ENCODE assay signal across 13 cellular contexts in the genomic region with DNA sequence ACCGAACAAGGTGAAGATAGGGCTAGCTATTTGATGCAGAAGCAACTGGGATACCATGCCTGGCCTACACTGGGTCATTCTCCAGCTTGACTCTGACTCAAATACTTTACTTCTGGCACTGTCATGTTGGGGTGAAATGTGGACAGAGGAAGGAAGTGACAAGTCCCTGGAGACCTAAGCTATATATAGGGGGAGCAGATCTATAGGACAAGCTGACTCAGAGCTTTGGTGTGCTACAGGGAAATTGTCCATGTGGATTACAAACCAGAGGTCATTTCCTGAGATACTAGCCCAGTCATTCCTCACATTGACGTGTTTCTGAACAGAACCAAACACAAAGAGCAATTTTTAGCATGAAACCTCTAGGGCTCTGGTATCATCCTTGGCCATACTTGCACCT.
DNase-seq lines count a peak whose midpoint lies in the region; TF ChIP-seq lines count a peak whose summit lies in the region.
"Had no signal": no experiment of that assay in that cellular context is flagged by ENCODE, and none has a peak within 500 bp of the region (broad histone marks: within the 10 kb centered on the region; RNA-seq: fewer than 3 reads in every experiment).

No MANE protein-coding gene starts in this region.

- H3K4me3 ChIP-seq in breast epithelium (no peak overlapping the region), choroid plexus epithelial cell (ENCODE audit: low read depth, low read length) (no peak overlapping the region), trophoblast cell (ENCODE audit: low read depth, low read length) (no peak overlapping the region)
- H3K4me3 ChIP-seq: GM23338, skin epidermis had no signal

- H3K4me1 ChIP-seq in breast epithelium (no peaks in the 10 kb centered on the region), trophoblast cell (ENCODE audit: control insufficient read depth in 1 of 2, insufficient read depth in 2 of 2, low read length in 2 of 2) (no peaks in the 10 kb centered on the region)

- H2BK12ac ChIP-seq in trophoblast cell (ENCODE audit: low read length) = no peak overlapping the region

- no peak overlapping the region for H3K14ac ChIP-seq in trophoblast cell (ENCODE audit: low read length)

- no peak overlapping the region for H3K27ac Mint-ChIP-seq in MCF 10A (ENCODE audit: low read depth, unreplicated experiment)
- H3K27ac Mint-ChIP-seq: GM23338 had no signal

- no peak overlapping the region for H3K27ac ChIP-seq in breast epithelium
- no peak overlapping the region for H3K27ac ChIP-seq in trophoblast cell (ENCODE audit: low read depth, low read length)
- H3K27ac ChIP-seq: skin epidermis had no signal

- H2BK120ac ChIP-seq in trophoblast cell (ENCODE audit: insufficient read depth, low read length, poor library complexity) = no peak overlapping the region

- no peaks in the 10 kb centered on the region for H3K79me2 ChIP-seq in trophoblast cell (ENCODE audit: control insufficient read depth, insufficient read depth, low read length, poor library complexity)

- H2AK5ac ChIP-seq in trophoblast cell (ENCODE audit: low read length) = no peak overlapping the region

- peaks cover 2% of the 10 kb centered on the region for H3K4me1 Mint-ChIP-seq in MCF 10A (ENCODE audit: insufficient read depth, unreplicated experiment)
- H3K4me1 Mint-ChIP-seq: GM23338 had no signal

- no peaks in the 10 kb centered on the region for H3K27me3 Mint-ChIP-seq in MCF 10A (ENCODE audit: insufficient read depth, unreplicated experiment)

- TF ChIP-seq CTCF in MCF 10A (IDR thresholded peaks at IDR 0.05; ENCODE audit: unreplicated experiment) (no peak), breast epithelium (IDR thresholded peaks at IDR 0.05) (no peak), choroid plexus epithelial cell (conservative IDR thresholded peaks at IDR 0.05; ENCODE audit: low read depth, low read length) (no peak)

- no peaks in the 10 kb centered on the region for H3K36me3 Mint-ChIP-seq in MCF 10A (ENCODE audit: insufficient read depth, unreplicated experiment)

- H3K27me3 ChIP-seq in breast epithelium (no peaks in the 10 kb centered on the region), trophoblast cell (ENCODE audit: insufficient read depth, low read length) (no peaks in the 10 kb centered on the region)

- no peaks in the 10 kb centered on the region for H3K79me1 ChIP-seq in trophoblast cell (ENCODE audit: low read length)

- DNase-seq in MCF 10A (ENCODE audit: unreplicated experiment) = peak; percentile 78
- DNase-seq in breast epithelium (ENCODE audit: low spot score in 2 of 2) = no peak
- DNase-seq in M059J (ENCODE audit: low read depth) = peak; percentile 15
- DNase-seq in choroid plexus epithelial cell (ENCODE audit: low read depth) = peak; percentile 59
- no peak for DNase-seq in NCI-H1092 treated with DMSO at 0.1 percent for 48 hours (lab: John Stamatoyannopoulos, UW)
- DNase-seq in DMS79 treated with DMSO at 0.1 percent for 48 hours (lab: John Stamatoyannopoulos, UW) = no peak
- DNase-seq in DMS53 treated with DMSO at 0.1 percent for 48 hours (lab: John Stamatoyannopoulos, UW; ENCODE audit: unreplicated experiment) = no peak
- DNase-seq in trophoblast cell = no peak
- DNase-seq: ACHN; activated CD8-positive, alpha-beta memory T cell treated with anti-CD3 and anti-CD28 coated beads for 24 hours; NCI-H187 treated with DMSO at 0.1 percent for 48 hours had no signal

- no peaks in the 10 kb centered on the region for H3K36me3 ChIP-seq in breast epithelium
- no peaks in the 10 kb centered on the region for H3K36me3 ChIP-seq in trophoblast cell (ENCODE audit: control insufficient read depth in 1 of 2, insufficient read depth in 2 of 2, low read length in 2 of 2)

- H3K9me3 ChIP-seq in breast epithelium (no peaks in the 10 kb centered on the region), trophoblast cell (ENCODE audit: insufficient read depth, low read depth, low read length) (no peaks in the 10 kb centered on the region)

- no peak overlapping the region for H3K18ac ChIP-seq in trophoblast cell (ENCODE audit: low read length)

- H2AFZ ChIP-seq in trophoblast cell (ENCODE audit: insufficient read depth, low read length, poor library complexity) = no peak overlapping the region
- H2AFZ ChIP-seq: GM23338 had no signal

- no peak overlapping the region for H3K9ac ChIP-seq in trophoblast cell (ENCODE audit: low read length)

- no CpG with 5 or more reads among the region's 2 CpGs for WGBS in trophoblast cell (ENCODE audit: extremely low coverage, insufficient coverage, insufficient read length)

- H4K8ac ChIP-seq in trophoblast cell (ENCODE audit: low read depth, low read length) = no peak overlapping the region

- no peak overlapping the region for H4K12ac ChIP-seq in trophoblast cell (ENCODE audit: low read depth, low read length)

- H4K91ac ChIP-seq in trophoblast cell (ENCODE audit: low read depth, low read length) = no peak overlapping the region

- CTCF ChIA-PET in MCF 10A (lab: Yijun Ruan, JAX) = interaction anchor here (0.6 kb wide), 1 partner anchor 672 kb away, joined by 3 read pairs; no protein-coding TSS in a partner anchor

- H3K23ac ChIP-seq in trophoblast cell (ENCODE audit: low read length) = no peak overlapping the region

- no peak overlapping the region for H3K4me2 ChIP-seq in trophoblast cell (ENCODE audit: low read length)
- H3K4me2 ChIP-seq: GM23338 had no signal

- H2BK5ac ChIP-seq in trophoblast cell (ENCODE audit: low read depth, low read length, poor library complexity) = no peak overlapping the region

- no TSS peak for BruUV-seq in MCF 10A (replicated peaks; lab: Mats Ljungman, UMichigan)

- intact Hi-C loops in MCF 10A (cut with micrococcal nuclease) (no loop called here), breast epithelium (cut with DNase I; ENCODE audit: low total_unique reads) (no loop called here)

- POLR2A ChIA-PET in MCF 10A (lab: Yijun Ruan, JAX) = no interaction called here

- H3K9me3 Mint-ChIP-seq in MCF 10A (ENCODE audit: unreplicated experiment) = no peaks in the 10 kb centered on the region
- H3K9me3 Mint-ChIP-seq: GM23338 had no signal

- TF ChIP-seq POLR2A in breast epithelium (IDR thresholded peaks at IDR 0.05) = no peak

- no peak overlapping the region for H3K4ac ChIP-seq in trophoblast cell (ENCODE audit: low read depth, low read length)

- H3K4me3 Mint-ChIP-seq in MCF 10A (ENCODE audit: unreplicated experiment) = no peak overlapping the region
- H3K4me3 Mint-ChIP-seq: GM23338 had no signal

Comparison
In these comparisons a context has a peak if more than half of its experiments do, and no peak if none do; other contexts are left out.
1. DNase-seq: peak in MCF 10A (single experiment), M059J (single experiment) and choroid plexus epithelial cell (single experiment); none in breast epithelium (0 of 2), NCI-H1092 treated with DMSO at 0.1 percent for 48 hours (single experiment), DMS79 treated with DMSO at 0.1 percent for 48 hours (single experiment), DMS53 treated with DMSO at 0.1 percent for 48 hours (single experiment) and trophoblast cell (0 of 2).